2 cellular contexts compared by ENCODE assay signal in genomic region chr5:138706655-138707480, GRCh38.
TF ChIP-seq lines count a peak whose summit lies in the region.

No MANE protein-coding gene starts in this region.

TF ChIP-seq in HepG2, 621 proteins besides CTCF, POLR2A, EP300 and RAD21:
- TF ChIP-seq GTF3A (CRISPR knock-in tag; conservative IDR thresholded peaks at IDR 0.05) (no peak), HNF4G (IDR thresholded peaks at IDR 0.05; ENCODE audit: borderline replicate concordance, low read depth, low read length) (no peak), HNF4G (CRISPR knock-in tag; IDR thresholded peaks at IDR 0.05; ENCODE audit: borderline replicate concordance, low read depth) (no peak)

TF ChIP-seq in WTC11, 78 proteins besides CTCF, POLR2A, EP300 and RAD21:
- TF ChIP-seq FOXK1 (CRISPR knock-in tag; IDR thresholded peaks at IDR 0.05) (no peak), SP1 (CRISPR knock-in tag; conservative IDR thresholded peaks at IDR 0.05) (no peak), MXD4 (CRISPR knock-in tag; IDR thresholded peaks at IDR 0.05; ENCODE audit: borderline replicate concordance) (no peak)
TF ChIP-seq in WTC11: peak in this region for 0.
